ENCODE assay signal across 23 cellular contexts in the genomic region with DNA sequence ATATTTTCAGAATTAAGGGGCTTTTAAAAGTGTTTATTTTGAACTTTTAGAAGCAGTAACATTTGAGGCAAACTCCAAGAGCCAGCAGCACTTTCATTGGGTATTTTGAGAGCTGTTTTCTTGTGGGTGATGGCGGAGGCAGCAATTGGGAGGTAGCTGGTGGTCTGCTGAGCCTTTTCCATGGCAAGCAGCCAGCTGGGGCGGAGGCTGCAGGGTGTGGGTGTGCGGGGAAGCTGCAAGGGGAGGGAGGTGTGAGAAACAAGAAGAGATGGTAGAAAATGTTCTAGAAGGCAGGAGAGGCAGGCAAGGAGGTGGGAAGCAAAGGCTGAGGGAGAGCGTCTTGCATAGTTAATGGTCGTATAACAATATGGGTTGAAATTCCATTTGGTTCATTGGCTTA.
A peak's percentile ranks its signal among the peaks of the same experiment; 100 is the strongest.
DNase-seq lines count a peak whose midpoint lies in the region; ATAC-seq, FAIRE-seq and TF ChIP-seq lines count a peak whose summit lies in the region.
"Had no signal": no experiment of that assay in that cellular context is flagged by ENCODE, and none has a peak within 500 bp of the region (broad histone marks: within the 10 kb centered on the region; RNA-seq: fewer than 3 reads in every experiment).

No MANE protein-coding gene starts in this region.

- CTCF ChIA-PET in IMR-90 (lab: Yijun Ruan, JAX), result interaction anchor here (0.5 to 0.9 kb wide), 2 partner anchors 128 to 278 kb away, joined by 3 read pairs; no protein-coding TSS in a partner anchor

- H2AFZ ChIP-seq in IMR-90 (replicated peaks; ENCODE audit: low read length, poor library complexity) (no peak overlapping the region), astrocyte (ENCODE audit: low read depth, low read length) (no peak overlapping the region), neuronal stem cell (ENCODE audit: low read length) (no peak overlapping the region)
- H2AFZ ChIP-seq: GM23248 had no signal

- no peak overlapping the region for H2BK5ac ChIP-seq in IMR-90 (ENCODE audit: low read depth, low read length, poor library complexity, severe bottlenecking)
- no peak overlapping the region for H2BK5ac ChIP-seq in neuronal stem cell (ENCODE audit: low read length)

- H3K79me1 ChIP-seq in IMR-90 (ENCODE audit: low read depth in 1 of 2, low read length in 2 of 2) (no peaks in the 10 kb centered on the region), neuronal stem cell (ENCODE audit: low read depth, low read length) (no peaks in the 10 kb centered on the region)

- POLR2A ChIA-PET in IMR-90 (lab: Charles Lee; ENCODE audit: unreplicated experiment), result no interaction called here

- H2BK20ac ChIP-seq in IMR-90 (ENCODE audit: low read depth, low read length), result no peak overlapping the region

- FAIRE-seq in astrocyte (lab: Jason Lieb, UNC), result no peak

- H2BK12ac ChIP-seq in neuronal stem cell (ENCODE audit: low read length), result no peak overlapping the region

- TF ChIP-seq POLR2A in IMR-90 (IDR thresholded peaks at IDR 0.05; ENCODE audit: low read depth, low read length), result no peak

- TF ChIP-seq CTCF in BE2C (IDR thresholded peaks at IDR 0.05; ENCODE audit: low read depth, low read length), result no peak
- no peak for TF ChIP-seq CTCF in IMR-90 (conservative IDR thresholded peaks at IDR 0.05; ENCODE audit: low read depth, low read length)
- TF ChIP-seq CTCF in astrocyte (IDR thresholded peaks at IDR 0.05; ENCODE audit: insufficient read depth, low read depth, low read length), result no peak
- TF ChIP-seq CTCF in mucosa of descending colon (IDR thresholded peaks at IDR 0.05), result no peak

- H3K23ac ChIP-seq in IMR-90 (ENCODE audit: low read depth, low read length), result no peak overlapping the region
- no peak overlapping the region for H3K23ac ChIP-seq in neuronal stem cell (ENCODE audit: low read depth, low read length, poor library complexity)

- DNase-seq in BE2C, result peak; percentile 46
- no peak for DNase-seq in IMR-90
- no peak for DNase-seq in astrocyte (ENCODE audit: low read depth)
- no peak for DNase-seq in neuronal stem cell (ENCODE audit: low spot score)
- DNase-seq in Kasumi-1 (lab: John Stamatoyannopoulos, UW), result no peak
- DNase-seq in NCI-H774 (lab: John Stamatoyannopoulos, UW), result no peak
- no peak for DNase-seq in mucosa of descending colon
- DNase-seq: AML-193, DMS79, MM.1S, NCI-H1048, NCI-H1417 treated with DMSO at 0.1 percent for 48 hours, NCI-H187 treated with DMSO at 0.1 percent for 48 hours, NCI-H2107, NCI-H446 treated with DMSO at 0.1 percent for 48 hours, NCI-H526 treated with DMSO at 0.1 percent for 48 hours, SHP77 treated with DMSO at 0.1 percent for 48 hours had no signal

- WGBS in IMR-90 (ENCODE audit: extremely low coverage in 2 of 2, insufficient read length in 1 of 2), 2 experiments, result 55% methylated on average over 3 of the region's 5 CpGs; no CpG with 5 or more reads in 1 of the 2 experiments
- WGBS in neuronal stem cell (ENCODE audit: extremely low coverage in 2 of 2, insufficient read length in 2 of 2, insufficient replicate concordance in 1 of 2), 2 donors, result no CpG with 5 or more reads among the region's 5 CpGs

- H3K9ac ChIP-seq in IMR-90 (ENCODE audit: low read depth, low read length) (no peak overlapping the region), astrocyte (ENCODE audit: low read length) (no peak overlapping the region), neuronal stem cell (ENCODE audit: low read depth, low read length, poor library complexity) (no peak overlapping the region)
- H3K9ac ChIP-seq: GM23248 had no signal

- H3K14ac ChIP-seq in IMR-90 (replicated peaks; ENCODE audit: low read depth, low read length) (no peak overlapping the region), neuronal stem cell (ENCODE audit: low read length) (no peak overlapping the region)

- H3K27me3 Mint-ChIP-seq in astrocyte (ENCODE audit: low read depth, unreplicated experiment), result no peaks in the 10 kb centered on the region

- H3K27ac ChIP-seq in IMR-90 (ENCODE audit: insufficient read depth, low read length) (no peak overlapping the region), astrocyte (ENCODE audit: low read depth, low read length) (no peak overlapping the region), neuronal stem cell (replicated peaks; ENCODE audit: low read length) (no peak overlapping the region)
- H3K27ac ChIP-seq: C4-2B, GM23248, RWPE1 had no signal

- H3K4me3 ChIP-seq in BE2C (ENCODE audit: low read depth, low read length) (no peak overlapping the region), IMR-90 (ENCODE audit: insufficient read depth, low read depth, low read length) (no peak overlapping the region), astrocyte (ENCODE audit: insufficient read depth, low read depth, low read length) (no peak overlapping the region), neuronal stem cell (ENCODE audit: low read length in 2 of 2) (no peak overlapping the region), mucosa of descending colon (no peak overlapping the region)
- H3K4me3 ChIP-seq: GM23248 had no signal

- no peaks in the 10 kb centered on the region for H4K20me1 ChIP-seq in IMR-90 (ENCODE audit: insufficient read depth, low read length)
- H4K20me1 ChIP-seq in astrocyte (ENCODE audit: insufficient read depth, low read length), result no peaks in the 10 kb centered on the region

- no peak overlapping the region for H4K91ac ChIP-seq in IMR-90 (ENCODE audit: insufficient read depth, low read depth, low read length)
- H4K91ac ChIP-seq in neuronal stem cell (ENCODE audit: low read depth, low read length, poor library complexity), result no peak overlapping the region

- H3K27me3 ChIP-seq in BE2C (no peaks in the 10 kb centered on the region; the same call in 1 of the 2 replicates), IMR-90 (ENCODE audit: control insufficient read depth, insufficient read depth, low read length) (no peaks in the 10 kb centered on the region), astrocyte (ENCODE audit: insufficient read depth, low read length) (no peaks in the 10 kb centered on the region), neuronal stem cell (ENCODE audit: control insufficient read depth in 3 of 3, insufficient read depth in 3 of 3, low read depth in 1 of 3, low read length in 3 of 3) (no peaks in the 10 kb centered on the region)

- H3K9me1 ChIP-seq in IMR-90 (ENCODE audit: insufficient read depth, low read length), result no peaks in the 10 kb centered on the region

- H3K4ac ChIP-seq in IMR-90 (ENCODE audit: low read depth, low read length), result no peak overlapping the region
- no peak overlapping the region for H3K4ac ChIP-seq in neuronal stem cell (ENCODE audit: low read length)

- H2BK120ac ChIP-seq in IMR-90 (ENCODE audit: low read depth, low read length) (no peak overlapping the region), neuronal stem cell (ENCODE audit: low read depth, low read length) (no peak overlapping the region)

- 0 out of 2 replicates have a peak overlapping the region, but pooled peaks have one; percentile 1 for H2AK5ac ChIP-seq in IMR-90 (ENCODE audit: low read depth, low read length)
- no peak overlapping the region for H2AK5ac ChIP-seq in neuronal stem cell (ENCODE audit: low read depth, low read length)

- no peak overlapping the region for H3K56ac ChIP-seq in IMR-90 (ENCODE audit: extremely low read depth, insufficient read depth, low read length)

- H3K18ac ChIP-seq in IMR-90 (ENCODE audit: low read depth, low read length) (no peak overlapping the region), neuronal stem cell (ENCODE audit: low read length) (peak overlapping the region; percentile 54)

- H3K4me1 ChIP-seq in BE2C, result no peaks in the 10 kb centered on the region
- H3K4me1 ChIP-seq in IMR-90 (ENCODE audit: control insufficient read depth, insufficient read depth, low read length), result peaks cover 3% of the 10 kb centered on the region; the same call in 1 of the 2 replicates
- no peaks in the 10 kb centered on the region for H3K4me1 ChIP-seq in astrocyte (ENCODE audit: insufficient read depth, low read length)
- no peaks in the 10 kb centered on the region for H3K4me1 ChIP-seq in neuronal stem cell (ENCODE audit: control insufficient read depth in 2 of 2, insufficient read depth in 1 of 2, low read depth in 1 of 2, low read length in 2 of 2)
- no peaks in the 10 kb centered on the region for H3K4me1 ChIP-seq in mucosa of descending colon (ENCODE audit: low read depth)

- H4K5ac ChIP-seq in IMR-90 (ENCODE audit: low read depth, low read length), result no peak overlapping the region

- H3K36me3 ChIP-seq in BE2C (no peaks in the 10 kb centered on the region), IMR-90 (ENCODE audit: control insufficient read depth, insufficient read depth, low read length) (no peaks in the 10 kb centered on the region), astrocyte (ENCODE audit: insufficient read depth, low read length) (no peaks in the 10 kb centered on the region), neuronal stem cell (replicated peaks in 1 of 2; ENCODE audit: control insufficient read depth in 2 of 2, insufficient read depth in 2 of 2, low read length in 2 of 2) (no peaks in the 10 kb centered on the region), mucosa of descending colon (ENCODE audit: low read depth) (no peaks in the 10 kb centered on the region)

- H4K8ac ChIP-seq in IMR-90 (ENCODE audit: low read depth in 2 of 2, low read length in 2 of 2) (no peak overlapping the region), neuronal stem cell (ENCODE audit: low read depth, low read length) (no peak overlapping the region)

- in situ Hi-C loops in IMR-90 (cut with MboI; ENCODE audit: low sequenced_read_pairs), result no loop called here

- no peak overlapping the region for H2AK9ac ChIP-seq in IMR-90 (replicated peaks; ENCODE audit: low read depth, low read length, poor library complexity)

- no peak for TF ChIP-seq RAD21 in IMR-90 (IDR thresholded peaks at IDR 0.05; ENCODE audit: low read length)

- intact Hi-C loops in IMR-90 (cut with micrococcal nuclease), result no loop called here
- intact Hi-C loops in mucosa of descending colon (cut with DNase I, micrococcal nuclease), result no loop called here

- H3K27ac Mint-ChIP-seq in astrocyte (ENCODE audit: unreplicated experiment), result peak overlapping the region; percentile 90

- H3K79me2 ChIP-seq in astrocyte (ENCODE audit: insufficient read depth, low read length), result no peaks in the 10 kb centered on the region

- H3K36me3 Mint-ChIP-seq in astrocyte (ENCODE audit: low read depth, unreplicated experiment), result no peaks in the 10 kb centered on the region

- H3K9me3 ChIP-seq in BE2C (no peaks in the 10 kb centered on the region), IMR-90 (ENCODE audit: control insufficient read depth, insufficient read depth, low read length) (peaks cover 3% of the 10 kb centered on the region), astrocyte (ENCODE audit: insufficient read depth, low read depth, low read length) (no peaks in the 10 kb centered on the region), neuronal stem cell (replicated peaks in 1 of 2; ENCODE audit: control insufficient read depth in 2 of 2, insufficient read depth in 1 of 2, low read depth in 1 of 2, low read length in 2 of 2) (no peaks in the 10 kb centered on the region), mucosa of descending colon (no peaks in the 10 kb centered on the region)

- H2BK15ac ChIP-seq in IMR-90 (ENCODE audit: low read depth, low read length), result no peak overlapping the region
- H2BK15ac ChIP-seq in neuronal stem cell (ENCODE audit: low read length), result no peak overlapping the region

- H3K4me2 ChIP-seq in IMR-90 (ENCODE audit: low read depth, low read length) (no peak overlapping the region), astrocyte (ENCODE audit: low read length) (no peak overlapping the region), neuronal stem cell (ENCODE audit: insufficient read depth, low read length, poor library complexity, severe bottlenecking) (no peak overlapping the region)

- ATAC-seq in IMR-90 (ENCODE audit: low read depth) (no peak), GM19455 (IDR thresholded peaks at IDR 0.05; ENCODE audit: unreplicated experiment) (no peak), mucosa of descending colon (no peak)
- ATAC-seq: HCT116 had no signal

- dilution Hi-C loops in IMR-90 (cut with HindIII; ENCODE audit: low sequenced_read_pairs, unreplicated experiment), result no loop called here

- BruUV-seq in IMR-90 (replicated peaks; lab: Mats Ljungman, UMichigan), result no TSS peak

- no peaks in the 10 kb centered on the region for H3K9me3 Mint-ChIP-seq in astrocyte (ENCODE audit: unreplicated experiment)
- H3K9me3 Mint-ChIP-seq: IgD-negative memory B cell had no signal

- peaks cover 24% of the 10 kb centered on the region for H3K4me1 Mint-ChIP-seq in astrocyte (ENCODE audit: low read depth, unreplicated experiment)
- H3K4me1 Mint-ChIP-seq: IgD-negative memory B cell had no signal

- H3K4me3 Mint-ChIP-seq in astrocyte (ENCODE audit: unreplicated experiment), result no peak overlapping the region
- H3K4me3 Mint-ChIP-seq: IgD-negative memory B cell had no signal
